Comparison of ENCODE assay signal across 1 cellular context in genomic region chr9:134169724-134170401, GRCh38.
A peak's percentile ranks its signal among the peaks of the same experiment; 100 is the strongest.
TF ChIP-seq lines count a peak whose summit lies in the region.

No MANE protein-coding gene starts in this region.

TF ChIP-seq in HepG2, 621 proteins besides CTCF, POLR2A, EP300 and RAD21 (continued from another document and continues in another):
- TF ChIP-seq GMEB1 (CRISPR knock-in tag; IDR thresholded peaks at IDR 0.05; ENCODE audit: borderline replicate concordance): 0 out of 2 replicates have a peak, but pooled peaks have one; percentile 32
- 0 out of 2 replicates have a peak, but pooled peaks have one; percentile 35 for TF ChIP-seq BATF2 (CRISPR knock-in tag; IDR thresholded peaks at IDR 0.05)
- 0 out of 2 replicates have a peak, but pooled peaks have one; percentile 19 for TF ChIP-seq ZNF350 (CRISPR knock-in tag; IDR thresholded peaks at IDR 0.05; ENCODE audit: borderline replicate concordance, low read depth)
- no peak for TF ChIP-seq ZNF761 (CRISPR knock-in tag; conservative IDR thresholded peaks at IDR 0.05)
- 0 out of 2 replicates have a peak, but pooled peaks have one; percentile 25 for TF ChIP-seq ATF2 (CRISPR knock-in tag; IDR thresholded peaks at IDR 0.05)
- 0 out of 2 replicates have a peak, but pooled peaks have one; percentile 38 for TF ChIP-seq TFDP1 (CRISPR knock-in tag; IDR thresholded peaks at IDR 0.05; ENCODE audit: borderline replicate concordance)
- no peak for TF ChIP-seq IKZF1 (IDR thresholded peaks at IDR 0.05)
- peak; percentile 47; the same call in 1 of the 2 replicates for TF ChIP-seq KAT8 (CRISPR knock-in tag; IDR thresholded peaks at IDR 0.05)
- TF ChIP-seq MLLT10 (CRISPR knock-in tag; IDR thresholded peaks at IDR 0.05): no peak
- peak; percentile 15; the same call in 1 of the 2 replicates for TF ChIP-seq GABPB1 (CRISPR knock-in tag; IDR thresholded peaks at IDR 0.05)
- no peak for TF ChIP-seq SKI (IDR thresholded peaks at IDR 0.05; ENCODE audit: partially characterized antibody)
- peak; percentile 49; the same call in 1 of the 2 replicates for TF ChIP-seq ZNF30 (CRISPR knock-in tag; IDR thresholded peaks at IDR 0.05)
- peak; percentile 45; the same call in 1 of the 2 replicates for TF ChIP-seq ZNF710 (CRISPR knock-in tag; IDR thresholded peaks at IDR 0.05; ENCODE audit: borderline replicate concordance)
- TF ChIP-seq ZNF510 (CRISPR knock-in tag; IDR thresholded peaks at IDR 0.05; ENCODE audit: low read depth): no peak
- TF ChIP-seq CSRNP1 (CRISPR knock-in tag; IDR thresholded peaks at IDR 0.05): 0 out of 2 replicates have a peak, but pooled peaks have one; percentile 35
- TF ChIP-seq ZFY (CRISPR knock-in tag; IDR thresholded peaks at IDR 0.05): peak; percentile 15; the same call in 1 of the 2 replicates
- peak; percentile 25; the same call in 1 of the 2 replicates for TF ChIP-seq IRF2 (CRISPR knock-in tag; IDR thresholded peaks at IDR 0.05)
- TF ChIP-seq ZNF775 (CRISPR knock-in tag; IDR thresholded peaks at IDR 0.05; ENCODE audit: borderline replicate concordance): 0 out of 2 replicates have a peak, but pooled peaks have one; percentile 38
- 0 out of 2 replicates have a peak, but pooled peaks have one; percentile 42 for TF ChIP-seq ZNF563 (CRISPR knock-in tag; IDR thresholded peaks at IDR 0.05)
- no peak for TF ChIP-seq NONO (IDR thresholded peaks at IDR 0.05)
- TF ChIP-seq NONO (CRISPR knock-in tag; conservative IDR thresholded peaks at IDR 0.05): peak; percentile 43; the same call in 1 of the 2 replicates
- 0 out of 2 replicates have a peak, but pooled peaks have one; percentile 76 for TF ChIP-seq ZBTB7A (CRISPR knock-in tag; IDR thresholded peaks at IDR 0.05)
- 0 out of 2 replicates have a peak, but pooled peaks have one; percentile 50 for TF ChIP-seq ZNF589 (CRISPR knock-in tag; conservative IDR thresholded peaks at IDR 0.05)
- TF ChIP-seq ARHGAP35 (CRISPR knock-in tag; IDR thresholded peaks at IDR 0.05; ENCODE audit: borderline replicate concordance): 0 out of 2 replicates have a peak, but pooled peaks have one; percentile 49
- TF ChIP-seq ZBTB38 (CRISPR knock-in tag; IDR thresholded peaks at IDR 0.05): peak; percentile 10; the same call in 1 of the 2 replicates
- 0 out of 2 replicates have a peak, but pooled peaks have one; percentile 30 for TF ChIP-seq SP5 (CRISPR knock-in tag; IDR thresholded peaks at IDR 0.05; ENCODE audit: borderline replicate concordance, low read depth)
- 0 out of 2 replicates have a peak, but pooled peaks have one; percentile 24 for TF ChIP-seq TFE3 (CRISPR knock-in tag; IDR thresholded peaks at IDR 0.05)
- TF ChIP-seq ZMYM4 (CRISPR knock-in tag; IDR thresholded peaks at IDR 0.05): peak; percentile 27; the same call in 1 of the 2 replicates
- peak; percentile 18; the same call in 1 of the 2 replicates for TF ChIP-seq ZNF280B (CRISPR knock-in tag; IDR thresholded peaks at IDR 0.05; ENCODE audit: borderline replicate concordance)
- peak; percentile 35; the same call in 1 of the 2 replicates for TF ChIP-seq ZNF124 (CRISPR knock-in tag; IDR thresholded peaks at IDR 0.05)
- TF ChIP-seq ZFX (CRISPR knock-in tag; IDR thresholded peaks at IDR 0.05; ENCODE audit: low read depth): peak; percentile 62; the same call in 1 of the 2 replicates
- peak; percentile 41; the same call in 1 of the 2 replicates for TF ChIP-seq ZNF598 (CRISPR knock-in tag; IDR thresholded peaks at IDR 0.05; ENCODE audit: borderline replicate concordance)
- TF ChIP-seq TARDBP (CRISPR knock-in tag; IDR thresholded peaks at IDR 0.05): no peak
- peak; percentile 26; the same call in 1 of the 2 replicates for TF ChIP-seq DMAP1 (CRISPR knock-in tag; IDR thresholded peaks at IDR 0.05)
- TF ChIP-seq ZNF546 (CRISPR knock-in tag; conservative IDR thresholded peaks at IDR 0.05): peak; percentile 23; the same call in 1 of the 2 replicates
- peak; percentile 44 for TF ChIP-seq SAP130 (CRISPR knock-in tag; IDR thresholded peaks at IDR 0.05; ENCODE audit: low read depth)
- 0 out of 2 replicates have a peak, but pooled peaks have one; percentile 11 for TF ChIP-seq GATA4 (IDR thresholded peaks at IDR 0.05; ENCODE audit: borderline replicate concordance, low read depth)
- TF ChIP-seq RXRA (CRISPR knock-in tag; IDR thresholded peaks at IDR 0.05): peak; percentile 50; the same call in 1 of the 2 replicates
- TF ChIP-seq MXD1 (CRISPR knock-in tag; IDR thresholded peaks at IDR 0.05): 0 out of 2 replicates have a peak, but pooled peaks have one; percentile 14
- TF ChIP-seq TAF1 (CRISPR knock-in tag; IDR thresholded peaks at IDR 0.05): no peak
- TF ChIP-seq ZFP37 (CRISPR knock-in tag; IDR thresholded peaks at IDR 0.05; ENCODE audit: borderline replicate concordance): 0 out of 2 replicates have a peak, but pooled peaks have one; percentile 17
- TF ChIP-seq MXD4 (CRISPR knock-in tag; IDR thresholded peaks at IDR 0.05): 0 out of 2 replicates have a peak, but pooled peaks have one; percentile 3
- TF ChIP-seq ATF7 (IDR thresholded peaks at IDR 0.05): no peak
- TF ChIP-seq ATF7 (CRISPR knock-in tag; IDR thresholded peaks at IDR 0.05): 0 out of 2 replicates have a peak, but pooled peaks have one; percentile 65
- 0 out of 2 replicates have a peak, but pooled peaks have one; percentile 30 for TF ChIP-seq DRAP1 (CRISPR knock-in tag; IDR thresholded peaks at IDR 0.05)
- TF ChIP-seq ZNF296 (CRISPR knock-in tag; conservative IDR thresholded peaks at IDR 0.05): 0 out of 2 replicates have a peak, but pooled peaks have one; percentile 40
- no peak for TF ChIP-seq GABPA (IDR thresholded peaks at IDR 0.05; ENCODE audit: low read depth, low read length)
- TF ChIP-seq GABPA (CRISPR knock-in tag; IDR thresholded peaks at IDR 0.05; ENCODE audit: low read depth): no peak
- TF ChIP-seq TEAD3 (CRISPR knock-in tag; optimal IDR thresholded peaks at IDR 0.05; ENCODE audit: borderline replicate concordance): peak; percentile 23
- peak; percentile 6 for TF ChIP-seq AGO1 (IDR thresholded peaks at IDR 0.05; ENCODE audit: low read depth, low read length, poor library complexity, severe bottlenecking)
- no peak; the same call in 1 of the 2 replicates for TF ChIP-seq ZBTB26 (CRISPR knock-in tag; IDR thresholded peaks at IDR 0.05; ENCODE audit: borderline replicate concordance)
- peak; percentile 59 for TF ChIP-seq HNF4A (CRISPR knock-in tag; IDR thresholded peaks at IDR 0.05)
- peak; percentile 56; the same call in 1 of the 2 replicates for TF ChIP-seq KDM4B (CRISPR knock-in tag; IDR thresholded peaks at IDR 0.05)
- no peak for TF ChIP-seq ONECUT2 (CRISPR knock-in tag; IDR thresholded peaks at IDR 0.05)
- peak; percentile 70 for TF ChIP-seq NRL (CRISPR knock-in tag; IDR thresholded peaks at IDR 0.05; ENCODE audit: borderline replicate concordance)
